In the genomic region with DNA sequence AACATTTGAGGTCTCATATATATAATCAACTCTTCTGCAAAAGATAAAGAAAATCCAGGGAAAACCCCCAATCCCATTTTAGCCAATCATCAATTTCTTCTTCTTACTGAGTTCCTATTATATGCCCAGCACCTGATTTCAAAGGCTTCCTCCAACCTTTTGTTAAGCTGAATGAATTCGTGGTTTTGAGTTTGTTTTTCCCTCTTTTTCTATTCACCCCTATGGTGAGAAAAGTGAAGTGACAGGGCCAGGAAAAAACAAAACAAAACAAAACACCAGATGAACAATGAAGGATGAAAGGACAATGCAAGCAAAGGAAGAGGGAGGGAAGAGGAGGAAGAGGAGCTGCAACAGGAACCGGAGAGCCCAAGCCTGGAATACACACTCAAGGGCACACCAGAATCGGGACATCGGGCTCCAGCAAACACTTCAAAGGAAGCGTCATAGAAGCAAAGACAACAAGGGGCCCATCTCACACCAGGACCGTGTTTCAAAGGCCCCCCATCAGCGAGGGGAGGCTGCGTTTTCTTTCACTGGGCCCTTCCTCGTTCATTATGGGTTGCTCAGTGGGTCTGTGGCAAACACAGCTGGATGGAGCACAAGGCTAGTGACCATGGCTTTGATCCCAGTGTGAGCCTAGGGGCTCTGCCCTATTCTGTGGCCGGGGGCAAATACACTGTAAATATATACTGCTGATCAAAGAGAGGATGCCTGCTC, we compare ENCODE assay signal across 17 cellular contexts. TPM values are rescaled to one million over a fixed set of nuclear protein-coding genes. Genes with fewer than 3 reads are reported as not detected.
A peak's percentile ranks its signal among the peaks of the same experiment; 100 is the strongest.
DNase-seq lines count a peak whose midpoint lies in the region; ATAC-seq and TF ChIP-seq lines count a peak whose summit lies in the region.
"Had no signal": no experiment of that assay in that cellular context is flagged by ENCODE, and none has a peak within 500 bp of the region (broad histone marks: within the 10 kb centered on the region; RNA-seq: fewer than 3 reads in every experiment).

No MANE protein-coding gene starts in this region.

- TF ChIP-seq CTCF in breast epithelium (IDR thresholded peaks at IDR 0.05) (no peak), MCF 10A (IDR thresholded peaks at IDR 0.05; ENCODE audit: unreplicated experiment) (no peak), chondrocyte (IDR thresholded peaks at IDR 0.05) (no peak), nephron (IDR thresholded peaks at IDR 0.05; ENCODE audit: unreplicated experiment in 3 of 3) (no peak), tibial artery (IDR thresholded peaks at IDR 0.05) (no peak)

- H3K36me3 ChIP-seq in breast epithelium (no peaks in the 10 kb centered on the region), tibial artery (no peaks in the 10 kb centered on the region)

- H3K9me3 Mint-ChIP-seq in MCF 10A (ENCODE audit: unreplicated experiment) (no peaks in the 10 kb centered on the region), chondrocyte (ENCODE audit: low read depth) (no peaks in the 10 kb centered on the region), nephron (no peaks in the 10 kb centered on the region)

- H3K27me3 Mint-ChIP-seq in MCF 10A (ENCODE audit: insufficient read depth, unreplicated experiment): no peaks in the 10 kb centered on the region
- H3K27me3 Mint-ChIP-seq in chondrocyte (ENCODE audit: low read depth): no peaks in the 10 kb centered on the region
- H3K27me3 Mint-ChIP-seq in nephron (ENCODE audit: low read depth): no peaks in the 10 kb centered on the region
- H3K27me3 Mint-ChIP-seq: activated CD8-positive, alpha-beta memory T cell treated with anti-CD3 and anti-CD28 coated beads, Interleukin-2, amount 10 ng/mL, durations not matched to agents 7 days and 5 days; CD4-positive, alpha-beta memory T cell had no signal

- H3K4me3 Mint-ChIP-seq in MCF 10A (ENCODE audit: unreplicated experiment): no peak overlapping the region
- H3K4me3 Mint-ChIP-seq in chondrocyte (ENCODE audit: unreplicated experiment): no peak overlapping the region
- H3K4me3 Mint-ChIP-seq in nephron: peak overlapping the region in 2 of 3 experiments; percentile 2 to 11
- H3K4me3 Mint-ChIP-seq: activated CD8-positive, alpha-beta memory T cell treated with anti-CD3 and anti-CD28 coated beads, Interleukin-2, amount 10 ng/mL, durations not matched to agents 7 days and 5 days; activated naive CD4-positive, alpha-beta T cell treated with anti-CD3 and anti-CD28 coated beads for 36 hours had no signal

- intact Hi-C loops in breast epithelium (cut with DNase I; ENCODE audit: low total_unique reads) (no loop called here), MCF 10A (cut with micrococcal nuclease) (no loop called here), tibial artery (cut with DNase I; ENCODE audit: low total_unique reads) (no loop called here)

- H3K4me1 Mint-ChIP-seq in MCF 10A (ENCODE audit: insufficient read depth, unreplicated experiment): peaks cover 39% of the 10 kb centered on the region
- H3K4me1 Mint-ChIP-seq in chondrocyte (ENCODE audit: low read depth): peaks cover 84% of the 10 kb centered on the region
- peaks cover 71% of the 10 kb centered on the region for H3K4me1 Mint-ChIP-seq in nephron

- H3K27ac Mint-ChIP-seq in MCF 10A (ENCODE audit: low read depth, unreplicated experiment) (no peak overlapping the region), chondrocyte (ENCODE audit: unreplicated experiment) (peak overlapping the region; percentile 89), nephron (peak overlapping the region; percentile 94 to 98 (median 95))
- H3K27ac Mint-ChIP-seq: activated CD8-positive, alpha-beta memory T cell treated with anti-CD3 and anti-CD28 coated beads, Interleukin-2, amount 10 ng/mL, durations not matched to agents 7 days and 5 days; activated naive CD4-positive, alpha-beta T cell treated with anti-CD3 and anti-CD28 coated beads for 36 hours had no signal

- H3K9me3 ChIP-seq in breast epithelium (no peaks in the 10 kb centered on the region), tibial artery (no peaks in the 10 kb centered on the region)

- no peaks in the 10 kb centered on the region for H3K27me3 ChIP-seq in breast epithelium
- H3K27me3 ChIP-seq in tibial artery: no peaks in the 10 kb centered on the region

- no TSS peak for BruUV-seq in MCF 10A (replicated peaks; lab: Mats Ljungman, UMichigan)

- CTCF ChIA-PET in MCF 10A (lab: Yijun Ruan, JAX): interaction anchor here (0.9 kb wide), 1 partner anchor 33 kb away, joined by 4 read pairs; no protein-coding TSS in a partner anchor

- DNase-seq in breast epithelium (ENCODE audit: low spot score in 2 of 2): no peak
- no peak for DNase-seq in MCF 10A (ENCODE audit: unreplicated experiment)
- DNase-seq in chondrocyte (ENCODE audit: low spot score): no peak
- no peak for DNase-seq in tibial artery
- no peak for DNase-seq in inferior parietal cortex (ENCODE audit: extremely low spot score)
- no peak for DNase-seq in cerebellar cortex (ENCODE audit: low spot score)
- DNase-seq: 8988T; activated CD8-positive, alpha-beta memory T cell treated with anti-CD3 and anti-CD28 coated beads, Interleukin-2, amount 10 ng/mL, durations not matched to agents 7 days and 5 days; activated naive CD4-positive, alpha-beta T cell treated with anti-CD3 and anti-CD28 coated beads for 36 hours; CD4-positive, alpha-beta memory T cell; GF-D8; H7; NK-92 treated with Interleukin-12 subunit alpha and Interleukin-12 subunit beta, amount 100 ng/mL, for 24 hours; stimulated activated naive CD8-positive, alpha-beta T cell treated with anti-CD3 and anti-CD28 coated beads, Interleukin-15, Interleukin-2, amounts not matched to agents 100 U/mL and 50 U/mL, for 24 hours had no signal

- POLR2A ChIA-PET in MCF 10A (lab: Yijun Ruan, JAX): interaction anchor here (0.7 kb wide), 1 partner anchor 449 kb away, joined by 3 read pairs; no protein-coding TSS in a partner anchor

- no peak for TF ChIP-seq POLR2A in breast epithelium (IDR thresholded peaks at IDR 0.05)

- ATAC-seq in GM19035 (IDR thresholded peaks at IDR 0.05; ENCODE audit: unreplicated experiment): no peak
- ATAC-seq: activated CD8-positive, alpha-beta memory T cell treated with anti-CD3 and anti-CD28 coated beads, Interleukin-2, amount 10 ng/mL, durations not matched to agents 7 days and 5 days; stimulated activated naive CD8-positive, alpha-beta T cell treated with anti-CD3 and anti-CD28 coated beads, Interleukin-15, Interleukin-2, amounts not matched to agents 100 U/mL and 50 U/mL, for 24 hours had no signal

- H3K27ac ChIP-seq in breast epithelium (peak overlapping the region; percentile 36 to 86), tibial artery (peak overlapping the region; percentile 70 to 72)
- H3K27ac ChIP-seq: SK-N-MC had no signal

- H3K36me3 Mint-ChIP-seq in MCF 10A (ENCODE audit: insufficient read depth, unreplicated experiment) (peaks cover 6% of the 10 kb centered on the region), chondrocyte (ENCODE audit: low read depth) (peaks cover 20% of the 10 kb centered on the region), nephron (ENCODE audit: low read depth) (peaks cover 51% of the 10 kb centered on the region)

- H3K4me3 ChIP-seq in breast epithelium: no peak overlapping the region
- H3K4me3 ChIP-seq in tibial artery: no peak overlapping the region
- H3K4me3 ChIP-seq: SK-N-MC had no signal

- H3K4me1 ChIP-seq in breast epithelium: peaks cover 6 to 39% of the 10 kb centered on the region in 2 donors
- peaks cover 5 to 74% (median 60%) of the 10 kb centered on the region in 4 donors for H3K4me1 ChIP-seq in tibial artery

RNA-seq across cellular contexts. Expression of a gene that starts 50.2 kb away (rescaled TPM):
- total RNA-seq in breast epithelium (10 to 100 TPM; 48.0 to 90.0 (median 68.5) TPM), MCF 10A (2022) (31.3 and 31.7 TPM in 2 replicates), chondrocyte (102 to 141 TPM (median 141 TPM) in 3 replicates)

Comparison
In these comparisons a context has a peak if more than half of its experiments do, and no peak if none do; other contexts are left out.
1. H3K4me3 Mint-ChIP-seq: peak in nephron (2 of 3); none in MCF 10A (single experiment) and chondrocyte (single experiment).